ENCODE assay signal across 16 cellular contexts in the genomic region with DNA sequence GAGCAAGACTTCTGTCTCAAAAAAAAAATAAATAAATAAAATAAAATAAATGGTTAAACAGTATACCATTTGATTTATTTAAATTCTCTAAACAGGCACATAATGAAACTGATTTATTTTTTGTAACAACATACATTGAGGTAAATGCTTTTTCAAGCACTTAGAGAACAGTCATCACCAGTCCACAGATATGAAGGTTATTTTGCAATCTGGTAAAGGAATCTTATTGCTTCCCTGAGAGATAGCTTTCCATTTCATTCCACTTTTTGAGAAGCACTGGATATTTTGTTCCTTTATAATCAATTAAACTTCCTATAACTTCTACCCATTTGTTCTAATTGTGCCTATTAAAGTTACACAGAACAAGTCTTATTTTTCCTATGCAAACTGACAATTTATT. TPM values are rescaled to one million over a fixed set of nuclear protein-coding genes. Genes with fewer than 3 reads are reported as not detected.
A peak's percentile ranks its signal among the peaks of the same experiment; 100 is the strongest.
DNase-seq lines count a peak whose midpoint lies in the region; ATAC-seq, FAIRE-seq and TF ChIP-seq lines count a peak whose summit lies in the region.
"Had no signal": no experiment of that assay in that cellular context is flagged by ENCODE, and none has a peak within 500 bp of the region (broad histone marks: within the 10 kb centered on the region; RNA-seq: fewer than 3 reads in every experiment).

No MANE protein-coding gene starts in this region.

- H4K8ac ChIP-seq in IMR-90 (ENCODE audit: low read depth in 2 of 2, low read length in 2 of 2) = no peak overlapping the region

- H2AK9ac ChIP-seq in IMR-90 (replicated peaks; ENCODE audit: low read depth, low read length, poor library complexity) = no peak overlapping the region

- no peak overlapping the region for H3K23ac ChIP-seq in IMR-90 (ENCODE audit: low read depth, low read length)

- POLR2A ChIA-PET in IMR-90 (lab: Charles Lee; ENCODE audit: unreplicated experiment) = interaction anchor here (0.6 kb wide), 1 partner anchor 200 kb away, joined by 10 read pairs; no protein-coding TSS in a partner anchor
- POLR2A ChIA-PET in GM12878 (lab: Charles Lee) = interaction anchor here (0.6 kb wide), 1 partner anchor 19 kb away, joined by 3 read pairs; no protein-coding TSS in a partner anchor

- no peak overlapping the region for H2BK120ac ChIP-seq in IMR-90 (ENCODE audit: low read depth, low read length)

- H3K79me2 ChIP-seq in GM12878 (ENCODE audit: control insufficient read depth, insufficient read depth, low read length) (peaks cover 47% of the 10 kb centered on the region), osteoblast (ENCODE audit: insufficient read depth, low read length) (peaks cover 51% of the 10 kb centered on the region)

- no peak overlapping the region for H2AK5ac ChIP-seq in IMR-90 (ENCODE audit: low read depth, low read length)

- no peaks in the 10 kb centered on the region; the same call in 1 of the 2 replicates for H3K9me1 ChIP-seq in IMR-90 (ENCODE audit: insufficient read depth, low read length)

- DNase-seq in activated CD8-positive, alpha-beta memory T cell treated with anti-CD3 and anti-CD28 coated beads, Interleukin-2, amount 10 ng/mL, durations not matched to agents 7 days and 5 days = no peak
- no peak for DNase-seq in activated CD8-positive, alpha-beta memory T cell treated with anti-CD3 and anti-CD28 coated beads for 24 hours
- DNase-seq in IMR-90 (no peak), GM12878 (ENCODE audit: low read depth, low spot score) (no peak), osteoblast (ENCODE audit: insufficient read length, low spot score, missing footprints) (no peak)
- DNase-seq: KBM-7, NCI-H1092, NCI-H2081 treated with DMSO at 0.1 percent for 48 hours, NCI-H510A treated with DMSO at 0.1 percent for 48 hours had no signal

- H3K27me3 ChIP-seq in IMR-90 (ENCODE audit: control insufficient read depth, insufficient read depth, low read length) = no peaks in the 10 kb centered on the region
- H3K27me3 ChIP-seq in GM12878 (replicated peaks in 1 of 2; ENCODE audit: control insufficient read depth in 2 of 2, insufficient read depth in 2 of 2, low read length in 1 of 2) = no peaks in the 10 kb centered on the region
- no peaks in the 10 kb centered on the region for H3K27me3 ChIP-seq in osteoblast (ENCODE audit: insufficient read depth, low read length)
- no peaks in the 10 kb centered on the region for H3K27me3 ChIP-seq in gastroesophageal sphincter

- dilution Hi-C loops in IMR-90 (cut with HindIII; ENCODE audit: low sequenced_read_pairs, unreplicated experiment) = no loop called here

- peaks cover 25 to 27% of the 10 kb centered on the region in 2 experiments for H3K79me1 ChIP-seq in IMR-90 (ENCODE audit: low read depth in 1 of 2, low read length in 2 of 2)

- H3K14ac ChIP-seq in IMR-90 (replicated peaks; ENCODE audit: low read depth, low read length) = no peak overlapping the region

- H3K4me2 ChIP-seq in IMR-90 (ENCODE audit: low read depth, low read length) (peak overlapping the region; percentile 50; the same call in 1 of the 2 replicates), GM12878 (ENCODE audit: control insufficient read depth, insufficient read depth) (peak overlapping the region; percentile 2; the same call in 1 of the 2 replicates), osteoblast (ENCODE audit: insufficient read depth, low read length) (peak overlapping the region; percentile 48)
- H3K4me2 ChIP-seq: GM23338 had no signal

- H3K9ac ChIP-seq in IMR-90 (ENCODE audit: low read depth, low read length) = no peak overlapping the region
- no peak overlapping the region for H3K9ac ChIP-seq in GM12878 (ENCODE audit: control insufficient read depth, insufficient read depth, low read length)

- no peak overlapping the region for H3K56ac ChIP-seq in IMR-90 (ENCODE audit: extremely low read depth, insufficient read depth, low read length)

- RAD21 ChIA-PET in GM12878 (lab: Charles Lee; ENCODE audit: unreplicated experiment) = interaction anchor here (1.0 to 2.5 kb wide), 5 partner anchors 10 to 126 kb away, joined by 3 to 12 read pairs (median 7); partner anchors contain the start of gene MYOF

- BruUV-seq in IMR-90 (replicated peaks; lab: Mats Ljungman, UMichigan) (no TSS peak), GM12878 (replicated peaks; lab: Mats Ljungman, UMichigan) (no TSS peak)

- no peak overlapping the region for H3K18ac ChIP-seq in IMR-90 (ENCODE audit: low read depth, low read length)

- H3K36me3 ChIP-seq in IMR-90 (ENCODE audit: control insufficient read depth, insufficient read depth, low read length) (no peaks in the 10 kb centered on the region), GM12878 (ENCODE audit: control insufficient read depth in 2 of 2, insufficient read depth in 2 of 2, low read length in 1 of 2) (no peaks in the 10 kb centered on the region; a peak in 2 of 4 replicates), osteoblast (ENCODE audit: insufficient read depth, low read length) (peaks cover 7% of the 10 kb centered on the region), gastroesophageal sphincter (no peaks in the 10 kb centered on the region)

- peaks cover 58% of the 10 kb centered on the region for H3K36me3 Mint-ChIP-seq in activated CD8-positive, alpha-beta memory T cell treated with anti-CD3 and anti-CD28 coated beads, Interleukin-2, amount 10 ng/mL, durations not matched to agents 7 days and 5 days

- TF ChIP-seq RAD21 in IMR-90 (IDR thresholded peaks at IDR 0.05; ENCODE audit: low read length) = no peak
- no peak for TF ChIP-seq RAD21 in GM12878 (IDR thresholded peaks at IDR 0.05; ENCODE audit: insufficient read depth, low read depth, low read length)

- H2BK5ac ChIP-seq in IMR-90 (ENCODE audit: low read depth, low read length, poor library complexity, severe bottlenecking) = no peak overlapping the region

- FAIRE-seq in GM12878 (lab: Jason Lieb, UNC) = no peak

- no peaks in the 10 kb centered on the region for H3K9me3 Mint-ChIP-seq in activated CD8-positive, alpha-beta memory T cell treated with anti-CD3 and anti-CD28 coated beads, Interleukin-2, amount 10 ng/mL, durations not matched to agents 7 days and 5 days (ENCODE audit: low read depth)
- H3K9me3 Mint-ChIP-seq: GM23338 had no signal

- intact Hi-C loops in IMR-90 (cut with micrococcal nuclease) (no loop called here), GM12878 (cut with micrococcal nuclease; ENCODE audit: unreplicated experiment) (loop anchor here (10.0 kb wide), 1 partner anchor 427 kb away; the partner anchor contains the start of gene CYP26A1)

- no peaks in the 10 kb centered on the region for H3K27me3 Mint-ChIP-seq in activated CD8-positive, alpha-beta memory T cell treated with anti-CD3 and anti-CD28 coated beads, Interleukin-2, amount 10 ng/mL, durations not matched to agents 7 days and 5 days

- H3K4me3 Mint-ChIP-seq in activated CD8-positive, alpha-beta memory T cell treated with anti-CD3 and anti-CD28 coated beads, Interleukin-2, amount 10 ng/mL, durations not matched to agents 7 days and 5 days = no peak overlapping the region
- H3K4me3 Mint-ChIP-seq: GM23338 had no signal

- no peak overlapping the region for H2AFZ ChIP-seq in IMR-90 (replicated peaks; ENCODE audit: low read length, poor library complexity)
- H2AFZ ChIP-seq in GM12878 (ENCODE audit: control insufficient read depth, low read depth, low read length) = no peak overlapping the region
- H2AFZ ChIP-seq in osteoblast (ENCODE audit: low read length) = peak overlapping the region; percentile 42
- H2AFZ ChIP-seq: GM23338 had no signal

- H3K4me1 ChIP-seq in IMR-90 (ENCODE audit: control insufficient read depth, insufficient read depth, low read length) (peaks cover 3% of the 10 kb centered on the region; the same call in 1 of the 2 replicates), GM12878 (ENCODE audit: control insufficient read depth, insufficient read depth, low read length) (peaks cover 3% of the 10 kb centered on the region; the same call in 1 of the 2 replicates), osteoblast (ENCODE audit: insufficient read depth, low read length) (peaks cover 12% of the 10 kb centered on the region), gastroesophageal sphincter (peaks cover 0 to 4% (median 0%) of the 10 kb centered on the region in 3 donors)

- in situ Hi-C loops in IMR-90 (cut with MboI; ENCODE audit: low sequenced_read_pairs) (loop anchor here (25.0 kb wide), 1 partner anchor 614 kb away; no protein-coding TSS in a partner anchor), GM12878 (cut with MboI) (no loop called here)

- ATAC-seq in activated CD8-positive, alpha-beta memory T cell treated with anti-CD3 and anti-CD28 coated beads, Interleukin-2, amount 10 ng/mL, durations not matched to agents 7 days and 5 days = no peak
- ATAC-seq in IMR-90 (ENCODE audit: low read depth) (peak; percentile 44; the same call in 1 of the 2 replicates), GM12878 (no peak), gastroesophageal sphincter (no peak), GM21360 (IDR thresholded peaks at IDR 0.05; ENCODE audit: unreplicated experiment) (no peak), HG02981 (IDR thresholded peaks at IDR 0.05; ENCODE audit: unreplicated experiment) (no peak)
- ATAC-seq: GM23338, Panc1, Right ventricle myocardium inferior had no signal

- SMC1A ChIA-PET in GM12878 (lab: Charles Lee; ENCODE audit: uncharacterized antibody, unreplicated experiment) = interaction anchor here (0.8 to 3.8 kb wide), 6 partner anchors 9 to 125 kb away, joined by 3 to 30 read pairs (median 10); partner anchors contain the start of gene MYOF

- H3K27ac Mint-ChIP-seq in activated CD8-positive, alpha-beta memory T cell treated with anti-CD3 and anti-CD28 coated beads, Interleukin-2, amount 10 ng/mL, durations not matched to agents 7 days and 5 days = peak overlapping the region; percentile 47
- H3K27ac Mint-ChIP-seq: GM23338 had no signal

- no peaks in the 10 kb centered on the region for H4K20me1 ChIP-seq in IMR-90 (ENCODE audit: insufficient read depth, low read length)
- H4K20me1 ChIP-seq in GM12878 (ENCODE audit: control insufficient read depth, insufficient read depth) = no peaks in the 10 kb centered on the region
- H4K20me1 ChIP-seq in osteoblast (ENCODE audit: insufficient read depth, low read length) = no peaks in the 10 kb centered on the region

- CTCF ChIA-PET in activated CD8-positive, alpha-beta memory T cell treated with anti-CD3 and anti-CD28 coated beads, Interleukin-2, amount 10 ng/mL, durations not matched to agents 7 days and 5 days (lab: Charles Lee) = interaction anchor here (0.8 to 3.6 kb wide), 4 partner anchors 9 to 420 kb away, joined by 3 to 22 read pairs (median 15); partner anchors contain the start of gene MYOF
- CTCF ChIA-PET in IMR-90 (lab: Yijun Ruan, JAX) (interaction anchor here (1.0 to 1.7 kb wide), 2 partner anchors 10 to 125 kb away, joined by 3 to 4 read pairs; no protein-coding TSS in a partner anchor), GM12878 (lab: Yijun Ruan, JAX) (interaction anchor here (0.6 to 16.1 kb wide), 8 partner anchors 9 to 667 kb away, joined by 3 to 232 read pairs (median 6); partner anchors contain the start of gene MYOF)

- H2BK15ac ChIP-seq in IMR-90 (ENCODE audit: low read depth, low read length) = no peak overlapping the region

- no peak overlapping the region for H2BK20ac ChIP-seq in IMR-90 (ENCODE audit: low read depth, low read length)

- TF ChIP-seq EP300 in GM12878 (IDR thresholded peaks at IDR 0.05; ENCODE audit: borderline replicate concordance in 1 of 2, control insufficient read depth in 1 of 2, low read depth in 2 of 2, low read length in 2 of 2) = no peak
- no peak for TF ChIP-seq EP300 in gastroesophageal sphincter (IDR thresholded peaks at IDR 0.05)

- no peak overlapping the region for H4K91ac ChIP-seq in IMR-90 (ENCODE audit: insufficient read depth, low read depth, low read length)

- H3K4ac ChIP-seq in IMR-90 (ENCODE audit: low read depth, low read length) = no peak overlapping the region

- H3K9me3 ChIP-seq in IMR-90 (ENCODE audit: control insufficient read depth, insufficient read depth, low read length) (no peaks in the 10 kb centered on the region), GM12878 (replicated peaks; ENCODE audit: control insufficient read depth, insufficient read depth, low read length) (no peaks in the 10 kb centered on the region), osteoblast (ENCODE audit: low read depth, low read length) (no peaks in the 10 kb centered on the region), gastroesophageal sphincter (no peaks in the 10 kb centered on the region)

- H3K27ac ChIP-seq in IMR-90 (ENCODE audit: insufficient read depth, low read length) (no peak overlapping the region), GM12878 (ENCODE audit: control insufficient read depth, insufficient read depth) (no peak overlapping the region), osteoblast (ENCODE audit: low read depth, low read length) (peak overlapping the region; percentile 32), gastroesophageal sphincter (no peak overlapping the region)
- H3K27ac ChIP-seq: C4-2B had no signal

- no peak for TF ChIP-seq POLR2A in IMR-90 (IDR thresholded peaks at IDR 0.05; ENCODE audit: low read depth, low read length)
- TF ChIP-seq POLR2A in GM12878 (IDR thresholded peaks at IDR 0.05; ENCODE audit: low read depth, low read length) = no peak
- TF ChIP-seq POLR2A in gastroesophageal sphincter (IDR thresholded peaks at IDR 0.05) = no peak

- H3K4me1 Mint-ChIP-seq in activated CD8-positive, alpha-beta memory T cell treated with anti-CD3 and anti-CD28 coated beads, Interleukin-2, amount 10 ng/mL, durations not matched to agents 7 days and 5 days = peaks cover 49% of the 10 kb centered on the region

- TF ChIP-seq CTCF in IMR-90 (conservative IDR thresholded peaks at IDR 0.05; ENCODE audit: low read depth, low read length) (no peak), GM12878 (IDR thresholded peaks at IDR 0.05 in 2 of 3, conservative IDR thresholded peaks at IDR 0.05 in 1 of 3; ENCODE audit: control insufficient read depth in 2 of 3, extremely low read depth in 1 of 3, insufficient read depth in 1 of 3, low read depth in 3 of 3, low read length in 3 of 3) (no peak), osteoblast (IDR thresholded peaks at IDR 0.05; ENCODE audit: extremely low read depth, low read depth, low read length) (no peak), gastroesophageal sphincter (IDR thresholded peaks at IDR 0.05) (no peak)

- no peak overlapping the region for H4K5ac ChIP-seq in IMR-90 (ENCODE audit: low read depth, low read length)

- H3K4me3 ChIP-seq in IMR-90 (ENCODE audit: insufficient read depth, low read depth, low read length) = no peak overlapping the region
- H3K4me3 ChIP-seq in GM12878 = no peak overlapping the region
- H3K4me3 ChIP-seq in osteoblast (ENCODE audit: insufficient read depth, low read length) = no peak overlapping the region
- no peak overlapping the region for H3K4me3 ChIP-seq in gastroesophageal sphincter
- H3K4me3 ChIP-seq: GM23338 had no signal

RNA-seq across cellular contexts. Expression of gene CEP55, which starts 5.2 kb away (rescaled TPM):
- total RNA-seq in activated CD8-positive, alpha-beta memory T cell treated with anti-CD3 and anti-CD28 coated beads, Interleukin-2, amount 10 ng/mL, durations not matched to agents 7 days and 5 days = 10 to 100 TPM; 75.6 to 79.3 TPM
- total RNA-seq in IMR-90 (2012; rRNA removed) (23.5 and 30.8 TPM in 2 replicates), GM12878 (2014; rRNA removed) (51.3 and 59.5 TPM in 2 replicates), GM12878 (2014; rRNA removed; fragmentation: Illumina TruSeq; extraction: Trizol) (80.8 and 83.6 TPM in 2 replicates), GM12878 (2021) (37.5 and 38.7 TPM in 2 replicates), osteoblast (4.7 TPM in 2 replicates), gastroesophageal sphincter (1 to 10 TPM in 1 of 4 donors, under 1 TPM in 2, not detected in 1; 0.13 to 3.6 (median 0.35) TPM)
- polyA plus RNA-seq in IMR-90 (2012; rRNA removed) (13.8 and 15.7 TPM in 2 replicates), GM12878 (2011; rRNA removed) (54.6 and 86.6 TPM in 2 replicates), GM12878 (2014; fragmentation: Illumina TruSeq; extraction: Trizol) (65.2 and 77.0 TPM in 2 replicates), GM12878 (2014; fragmentation: Nextera tagmentation; extraction: Ambion mirVana) (10 to 100 TPM; 14.6 to 16.7 TPM), GM12878 (2014; rRNA removed) (32.2 and 41.2 TPM in 2 replicates), GM12878 (2016; fragmentation: Nextera tagmentation; extraction: Ambion mirVana) (10 to 100 TPM; 52.7 to 56.1 TPM)
- polyA plus RNA-seq in IMR-90 (2012; cell fraction: cytosol; rRNA removed) = 2.4 and 3.8 TPM in 2 replicates
- polyA plus RNA-seq in IMR-90 (2012; cell fraction: nucleus; rRNA removed; ENCODE audit: low replicate concordance) = 1.1 and 5.1 TPM in 2 replicates
- 15.3 and 17.8 TPM in 2 replicates for total RNA-seq in GM12878 (2013; cell fraction: nucleolus; rRNA removed)
- 10.4 TPM for polyA plus RNA-seq in GM12878 (2011; ENCODE audit: low read depth)
- 20.2 and 22.0 TPM in 2 replicates for polyA plus RNA-seq in GM12878 (2011; cell fraction: cytosol; rRNA removed)
- polyA plus RNA-seq in GM12878 (2011; cell fraction: nucleus; rRNA removed) = 17.5 and 21.3 TPM in 2 replicates
- polyA plus RNA-seq in GM12878 (2012) = 15.9 and 22.0 TPM in 2 replicates
- 19.6 and 28.5 TPM in 2 replicates for polyA minus RNA-seq in GM12878 (2011; rRNA and poly(A)+ RNA removed)
- polyA minus RNA-seq in GM12878 (2011; cell fraction: cytosol; rRNA and poly(A)+ RNA removed) = 11.2 and 13.8 TPM in 2 replicates
- 8.6 and 12.6 TPM in 2 replicates for polyA minus RNA-seq in GM12878 (2011; cell fraction: nucleus; rRNA and poly(A)+ RNA removed)

RNA-seq across cellular contexts. Expression of gene MYOF, which starts 19.5 kb away (rescaled TPM):
- 1 to 10 TPM; 5.5 to 6.6 TPM for total RNA-seq in activated CD8-positive, alpha-beta memory T cell treated with anti-CD3 and anti-CD28 coated beads, Interleukin-2, amount 10 ng/mL, durations not matched to agents 7 days and 5 days
- total RNA-seq in IMR-90 (2012; rRNA removed) (281 and 332 TPM in 2 replicates), GM12878 (2014; rRNA removed) (0.11 and 0.16 TPM in 2 replicates), GM12878 (2014; rRNA removed; fragmentation: Illumina TruSeq; extraction: Trizol) (0.09 and 0.18 TPM in 2 replicates), GM12878 (2021) (0.44 and 0.45 TPM in 2 replicates), osteoblast (352 and 379 TPM in 2 replicates), gastroesophageal sphincter (100 to 1,000 TPM in 3 of 4 donors, 10 to 100 TPM in 1; 98.0 to 157 (median 126) TPM)
- polyA plus RNA-seq in IMR-90 (2012; rRNA removed) (197 and 221 TPM in 2 replicates), GM12878 (2011; rRNA removed) (0.04 and 0.15 TPM in 2 replicates), GM12878 (2014; fragmentation: Illumina TruSeq; extraction: Trizol) (0.11 and 0.19 TPM in 2 replicates), GM12878 (2014; fragmentation: Nextera tagmentation; extraction: Ambion mirVana) (under 1 TPM; 0.02 to 0.13 TPM), GM12878 (2014; rRNA removed) (0.25 and 0.42 TPM in 2 replicates), GM12878 (2016; fragmentation: Nextera tagmentation; extraction: Ambion mirVana) (under 1 TPM; 0.48 to 0.59 TPM)
- 72.0 and 103 TPM in 2 replicates for polyA plus RNA-seq in IMR-90 (2012; cell fraction: cytosol; rRNA removed)
- 86.1 and 277 TPM in 2 replicates for polyA plus RNA-seq in IMR-90 (2012; cell fraction: nucleus; rRNA removed; ENCODE audit: low replicate concordance)
- total RNA-seq in GM12878 (2013; cell fraction: nucleolus; rRNA removed) = 0.34 and 0.63 TPM in 2 replicates
- 0.04 TPM for polyA plus RNA-seq in GM12878 (2011; ENCODE audit: low read depth)
- 0.07 and 0.10 TPM in 2 replicates for polyA plus RNA-seq in GM12878 (2011; cell fraction: cytosol; rRNA removed)
- 0.16 and 0.18 TPM in 2 replicates for polyA plus RNA-seq in GM12878 (2011; cell fraction: nucleus; rRNA removed)
- polyA plus RNA-seq in GM12878 (2012) = 0.04 TPM in 2 replicates
- polyA minus RNA-seq in GM12878 (2011; rRNA and poly(A)+ RNA removed) = 0.07 TPM in 1 of 2 replicates, not detected in the other
- 0.80 and 1.9 TPM in 2 replicates for polyA minus RNA-seq in GM12878 (2011; cell fraction: cytosol; rRNA and poly(A)+ RNA removed)
- under 0.01 and 0.19 TPM in 2 replicates for polyA minus RNA-seq in GM12878 (2011; cell fraction: nucleus; rRNA and poly(A)+ RNA removed)

Comparison
In these comparisons a context has a peak if more than half of its experiments do, and no peak if none do; other contexts are left out.
1. RNA of gene MYOF, which starts 19.5 kb away (total RNA-seq): 352 to 379 TPM in osteoblast, 281 to 332 TPM in IMR-90 and 98.0 to 157 TPM in gastroesophageal sphincter; 5.5 to 6.6 TPM in activated CD8-positive, alpha-beta memory T cell treated with anti-CD3 and anti-CD28 coated beads, Interleukin-2, amount 10 ng/mL, durations not matched to agents 7 days and 5 days and 0.09 to 0.63 TPM in GM12878; every median in the first group is over 10 times any median in the second.
2. Peak in every context shown above with its lines, with median percentiles within 50 percentile points of each other: H3K4me2 ChIP-seq.